ENCODE assay signal across 26 cellular contexts in the genomic region with DNA sequence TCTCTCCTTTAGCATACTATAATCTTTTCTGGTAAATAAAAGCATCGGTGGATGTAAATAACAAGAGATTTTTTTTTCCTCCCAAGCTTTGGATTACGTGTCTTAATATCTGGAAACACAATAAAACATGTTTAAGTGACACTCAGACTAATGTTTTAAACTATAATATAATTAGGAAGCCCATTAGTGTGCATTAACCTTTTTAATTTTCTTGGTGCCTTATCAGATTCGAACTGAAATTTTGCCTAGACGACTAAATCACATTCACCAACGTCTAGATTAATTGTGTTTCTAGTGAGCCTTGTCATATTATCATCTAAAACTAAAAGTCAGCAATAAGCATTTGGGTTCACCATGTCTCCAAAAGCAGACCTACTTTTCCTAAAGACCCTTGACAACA.
"Had no signal": no experiment of that assay in that cellular context is flagged by ENCODE, and none has a peak within 500 bp of the region (broad histone marks: within the 10 kb centered on the region; RNA-seq: fewer than 3 reads in every experiment).

No MANE protein-coding gene starts in this region.

- FAIRE-seq: endometrium, islet of Langerhans, keratinocyte had no signal

- H3K27me3 ChIP-seq: colonic mucosa, esophagus squamous epithelium, gastrocnemius medialis, heart right ventricle, left lung had no signal

- H3K9me3 ChIP-seq: colonic mucosa, esophagus squamous epithelium, gastrocnemius medialis, heart right ventricle, left lung, lower lobe of right lung, mucosa of descending colon had no signal

- ATAC-seq: effector memory CD8-positive, alpha-beta T cell; esophagus mucosa; gastrocnemius medialis; heart right ventricle; left cardiac atrium; left lung; left ventricle myocardium superior; lower lobe of right lung; mucosa of descending colon had no signal

- H3K27ac ChIP-seq: colonic mucosa, epithelial cell of prostate, esophagus squamous epithelium, gastrocnemius medialis, heart right ventricle, left lung, lower lobe of right lung had no signal

- DNase-seq: colonic mucosa; cortex of kidney; effector CD8-positive, alpha-beta T cell; effector memory CD8-positive, alpha-beta T cell; endodermal cell; erythroblast; esophagus squamous epithelium; foreskin fibroblast; foreskin melanocyte; gastrocnemius medialis; glutamatergic neuron; head of caudate nucleus; heart right ventricle; hippocampal formation; left cardiac atrium; left lung; left ventricle myocardium superior; lower lobe of right lung; mesenchymal stem cell; mucosa of descending colon; naive B cell had no signal

- H3K4me1 ChIP-seq: colonic mucosa, esophagus squamous epithelium, gastrocnemius medialis, heart right ventricle, left lung, lower lobe of right lung had no signal

- H3K4me3 ChIP-seq: colonic mucosa, esophagus squamous epithelium, gastrocnemius medialis, heart right ventricle, left lung, lower lobe of right lung, mucosa of descending colon had no signal

- H3K36me3 ChIP-seq: colonic mucosa, esophagus squamous epithelium, gastrocnemius medialis, heart right ventricle, left lung, lower lobe of right lung had no signal
